Comparison of ENCODE assay signal across 8 cellular contexts in genomic region chr3:58434170-58434507, GRCh38. TPM values are rescaled to one million over a fixed set of nuclear protein-coding genes. Genes with fewer than 3 reads are reported as not detected.
DNase-seq lines count a peak whose midpoint lies in the region; ATAC-seq and TF ChIP-seq lines count a peak whose summit lies in the region.

No MANE protein-coding gene starts in this region.

- no peaks in the 10 kb centered on the region for H4K20me1 ChIP-seq in fibroblast of lung (ENCODE audit: control insufficient read depth, extremely low read depth, insufficient read depth, low read length)

- peaks cover 20% of the 10 kb centered on the region for H3K79me2 ChIP-seq in fibroblast of lung (ENCODE audit: control insufficient read depth, insufficient read depth, low read length)

- H3K9me3 ChIP-seq in SK-N-MC (ENCODE audit: low read depth, low read length) (no peaks in the 10 kb centered on the region), fibroblast of lung (ENCODE audit: control insufficient read depth, insufficient read depth, low read depth, low read length) (no peaks in the 10 kb centered on the region)

- H3K4me1 ChIP-seq in fibroblast of lung (ENCODE audit: control insufficient read depth, extremely low read depth, insufficient read depth, low read length), result peaks cover 16% of the 10 kb centered on the region

- ATAC-seq in sciatic nerve, result peak; percentile 9

- peak overlapping the region; percentile 25; the same call in 1 of the 2 replicates for H3K27ac ChIP-seq in SK-N-MC
- H3K27ac ChIP-seq in fibroblast of lung (ENCODE audit: insufficient read depth, low read length), result peak overlapping the region; percentile 46

- TF ChIP-seq CTCF in GM12865 (IDR thresholded peaks at IDR 0.05; ENCODE audit: insufficient read depth, low read depth, low read length, missing control alignments) (no peak), fibroblast of lung (conservative IDR thresholded peaks at IDR 0.05 in 1 of 2, IDR thresholded peaks at IDR 0.05 in 1 of 2; ENCODE audit: low read depth in 1 of 2, low read length in 2 of 2) (no peak)

- H3K27me3 ChIP-seq in fibroblast of lung (ENCODE audit: control insufficient read depth, insufficient read depth, low read length), result no peaks in the 10 kb centered on the region

- no peak for DNase-seq in GM12865 (ENCODE audit: low read depth)
- no peak for DNase-seq in SK-N-MC (ENCODE audit: low read depth, low spot score)
- DNase-seq in fibroblast of lung (ENCODE audit: low read depth in 2 of 2), result no peak
- DNase-seq in sciatic nerve (ENCODE audit: low spot score), result no peak
- no peak for DNase-seq in NCI-H2081 (lab: John Stamatoyannopoulos, UW)
- DNase-seq in NK-92 treated with Interleukin-12 subunit alpha and Interleukin-12 subunit beta, amount 100 ng/mL, for 24 hours (lab: John Stamatoyannopoulos, UW), result no peak
- DNase-seq in HT-29 (ENCODE audit: low spot score), result no peak
- DNase-seq in LoVo (ENCODE audit: low spot score), result no peak

- H3K9ac ChIP-seq in SK-N-MC (ENCODE audit: insufficient read length) (no peak overlapping the region), fibroblast of lung (ENCODE audit: insufficient read depth, low read length) (no peak overlapping the region)

- peak overlapping the region; percentile 54 for H3K4me2 ChIP-seq in fibroblast of lung (ENCODE audit: extremely low read depth, insufficient read depth, low read length)

- peak overlapping the region; percentile 50 for H2AFZ ChIP-seq in fibroblast of lung (ENCODE audit: low read length)

- intact Hi-C loops in sciatic nerve (cut with DNase I), result no loop called here

- H3K36me3 ChIP-seq in SK-N-MC (ENCODE audit: insufficient read depth, low read length) (peaks cover 26% of the 10 kb centered on the region), fibroblast of lung (ENCODE audit: control insufficient read depth, insufficient read depth, low read length) (peaks cover 9% of the 10 kb centered on the region)

- peak overlapping the region; percentile 31 for H3K4me3 ChIP-seq in GM12865 (ENCODE audit: low read depth, low read length)
- peak overlapping the region; percentile 67 for H3K4me3 ChIP-seq in SK-N-MC
- H3K4me3 ChIP-seq in fibroblast of lung (replicated peaks in 1 of 4; ENCODE audit: control extremely low read depth in 1 of 4, insufficient read depth in 1 of 4, low read depth in 3 of 4, low read length in 4 of 4), result peak overlapping the region in 3 of 4 experiments; percentile 37 to 87 (median 59)

RNA-seq across cellular contexts. Expression of gene PDHB, which starts 0.5 kb away (rescaled TPM):
- 69.3 and 69.9 TPM in 2 replicates for total RNA-seq in fibroblast of lung
- 135 and 201 TPM in 2 replicates for polyA plus RNA-seq in fibroblast of lung
- 106 and 131 TPM in 2 replicates for polyA plus RNA-seq in fibroblast of lung (2012)
- polyA minus RNA-seq in fibroblast of lung (ENCODE audit: low replicate concordance), result 44.5 and 80.8 TPM in 2 replicates
- total RNA-seq in sciatic nerve, result 55.9 TPM
- total RNA-seq in HT-29 (2014; rRNA removed; shearing (Covaris generic)), result 34.2 and 47.8 TPM in 2 replicates

RNA-seq across cellular contexts. Expression of gene KCTD6, which starts 57.8 kb away (rescaled TPM):
- total RNA-seq in fibroblast of lung (9.5 and 10.2 TPM in 2 replicates), sciatic nerve (13.7 TPM)
- polyA plus RNA-seq in fibroblast of lung, result 13.6 and 14.8 TPM in 2 replicates
- polyA plus RNA-seq in fibroblast of lung (2012), result 6.4 and 7.4 TPM in 2 replicates
- 3.4 and 4.1 TPM in 2 replicates for polyA minus RNA-seq in fibroblast of lung (ENCODE audit: low replicate concordance)
- total RNA-seq in HT-29 (2014; rRNA removed; shearing (Covaris generic)), result 1.2 and 1.3 TPM in 2 replicates
